Comparison of ENCODE assay signal across 32 cellular contexts in genomic region chr18:7899078-7899477, GRCh38.
"Had no signal": no experiment of that assay in that cellular context is flagged by ENCODE, and none has a peak within 500 bp of the region (broad histone marks: within the 10 kb centered on the region; RNA-seq: fewer than 3 reads in every experiment).

No MANE protein-coding gene starts in this region.

- H3K9me3 Mint-ChIP-seq: natural killer cell treated with Interleukin-12 subunit alpha and Interleukin-12 subunit beta and Interleukin-15 and Interleukin-18, amount 100 ng/mL, for 72 hours; nephron progenitor cell; neural crest cell; stimulated activated memory B cell treated with anti-CD40 and anti-IgM and Interleukin-4, amounts not matched to agents 10 μg/mL and 1 μg/mL and 100 μg/mL, for 72 hours; stimulated activated naive CD8-positive, alpha-beta T cell treated with anti-CD3 and anti-CD28 coated beads, Interleukin-15, amount 100 ng/mL, for 72 hours; type B pancreatic cell had no signal

- H3K36me3 ChIP-seq: ovary, spleen, suprapubic skin, tibial artery, transverse colon, upper lobe of right lung, uterus had no signal

- H3K27me3 ChIP-seq: ovary, spleen, suprapubic skin, testis, tibial artery, transverse colon, upper lobe of right lung, uterus had no signal

- H3K27ac Mint-ChIP-seq: naive B cell; naive thymus-derived CD8-positive, alpha-beta T cell; natural killer cell treated with Interleukin-12 subunit alpha and Interleukin-12 subunit beta and Interleukin-15 and Interleukin-18, amount 100 ng/mL, for 72 hours; stimulated activated memory B cell treated with anti-CD40 and anti-IgM and Interleukin-4, amounts not matched to agents 10 μg/mL and 1 μg/mL and 100 μg/mL, for 72 hours; stimulated activated naive CD8-positive, alpha-beta T cell treated with anti-CD3 and anti-CD28 coated beads, Interleukin-15, amount 100 ng/mL, for 72 hours; type B pancreatic cell had no signal

- H3K9me3 ChIP-seq: ovary, psoas muscle, spleen, suprapubic skin, testis, tibial artery, transverse colon, upper lobe of right lung, uterus had no signal

- H3K36me3 Mint-ChIP-seq: naive B cell; naive thymus-derived CD8-positive, alpha-beta T cell; natural killer cell treated with Interleukin-12 subunit alpha and Interleukin-12 subunit beta and Interleukin-15 and Interleukin-18, amount 100 ng/mL, for 72 hours; stimulated activated memory B cell treated with anti-CD40 and anti-IgM and Interleukin-4, amounts not matched to agents 10 μg/mL and 1 μg/mL and 100 μg/mL, for 72 hours; type B pancreatic cell had no signal

- ATAC-seq: naive thymus-derived CD8-positive, alpha-beta T cell; natural killer cell treated with Interleukin-12 subunit alpha and Interleukin-12 subunit beta and Interleukin-15 and Interleukin-18, amount 100 ng/mL, for 72 hours; psoas muscle; right cardiac atrium; sciatic nerve; stimulated activated memory B cell treated with anti-CD40 and anti-IgM and Interleukin-4, amounts not matched to agents 10 μg/mL and 1 μg/mL and 100 μg/mL, for 72 hours; stimulated activated naive CD8-positive, alpha-beta T cell treated with anti-CD3 and anti-CD28 coated beads, Interleukin-15, amount 100 ng/mL, for 72 hours; stimulated activated naive CD8-positive, alpha-beta T cell treated with anti-CD3 and anti-CD28 coated beads, Interleukin-15, Interleukin-2, amounts not matched to agents 100 U/mL and 50 U/mL, for 24 hours; upper lobe of right lung had no signal

- DNase-seq: naive B cell; naive thymus-derived CD8-positive, alpha-beta T cell; nephron progenitor cell; occipital lobe; ovary; posterior cingulate gyrus; psoas muscle; right cardiac atrium; spleen; stimulated activated CD4-positive, alpha-beta T cell treated with anti-CD3 and anti-CD28 coated beads, Interleukin-12 subunit alpha, Interleukin-12 subunit beta, amount 100 ng/mL, for 4 hours; stimulated activated CD4-positive, alpha-beta T cell treated with anti-CD3 and anti-CD28 coated beads, Interleukin-1b, Interleukin-23, amount 100 ng/mL, for 48 hours; stimulated activated CD4-positive, alpha-beta T cell treated with anti-CD3 and anti-CD28 coated beads, Interleukin-4, amount 100 ng/mL, for 1 hour; stimulated activated CD4-positive, alpha-beta T cell treated with anti-CD3 and anti-CD28 coated beads, Interleukin-4, amount 100 ng/mL, for 4 hours; stimulated activated CD8-positive, alpha-beta memory T cell treated with anti-CD3 and anti-CD28 coated beads, Interleukin-4, amount 100 ng/mL, for 48 hours; stimulated activated naive CD4-positive, alpha-beta T cell; stimulated activated naive CD8-positive, alpha-beta T cell treated with anti-CD3 and anti-CD28 coated beads, Interleukin-15, amount 100 ng/mL, for 72 hours; stimulated activated naive CD8-positive, alpha-beta T cell treated with anti-CD3 and anti-CD28 coated beads, Interleukin-15, Interleukin-2, amounts not matched to agents 100 U/mL and 50 U/mL, for 24 hours; substantia nigra; testis; tibial artery; transverse colon; upper lobe of right lung; uterus had no signal

- H3K4me3 Mint-ChIP-seq: naive B cell; naive thymus-derived CD8-positive, alpha-beta T cell; natural killer cell treated with Interleukin-12 subunit alpha and Interleukin-12 subunit beta and Interleukin-15 and Interleukin-18, amount 100 ng/mL, for 72 hours; nephron progenitor cell; neural crest cell; stimulated activated memory B cell treated with anti-CD40 and anti-IgM and Interleukin-4, amounts not matched to agents 10 μg/mL and 1 μg/mL and 100 μg/mL, for 72 hours; stimulated activated naive CD8-positive, alpha-beta T cell treated with anti-CD3 and anti-CD28 coated beads, Interleukin-15, amount 100 ng/mL, for 72 hours; type B pancreatic cell had no signal

- H3K4me1 Mint-ChIP-seq: naive B cell; naive thymus-derived CD8-positive, alpha-beta T cell; stimulated activated memory B cell treated with anti-CD40 and anti-IgM and Interleukin-4, amounts not matched to agents 10 μg/mL and 1 μg/mL and 100 μg/mL, for 72 hours; stimulated activated naive CD8-positive, alpha-beta T cell treated with anti-CD3 and anti-CD28 coated beads, Interleukin-15, amount 100 ng/mL, for 72 hours had no signal

- H3K4me3 ChIP-seq: ovary, psoas muscle, skin epidermis, spleen, suprapubic skin, testis, tibial artery, transverse colon, upper lobe of right lung, uterus had no signal

- H3K27me3 Mint-ChIP-seq: naive B cell; naive thymus-derived CD8-positive, alpha-beta T cell; natural killer cell treated with Interleukin-12 subunit alpha and Interleukin-12 subunit beta and Interleukin-15 and Interleukin-18, amount 100 ng/mL, for 72 hours; progenitor cell of endocrine pancreas; stimulated activated memory B cell treated with anti-CD40 and anti-IgM and Interleukin-4, amounts not matched to agents 10 μg/mL and 1 μg/mL and 100 μg/mL, for 72 hours; stimulated activated naive CD8-positive, alpha-beta T cell treated with anti-CD3 and anti-CD28 coated beads, Interleukin-15, amount 100 ng/mL, for 72 hours; type B pancreatic cell had no signal

- H3K4me1 ChIP-seq: spleen, suprapubic skin, testis, uterus had no signal

- H2AFZ ChIP-seq: parathyroid adenoma had no signal

- H3K27ac ChIP-seq: ovary, parathyroid adenoma, psoas muscle, skin epidermis, spleen, suprapubic skin, testis, tibial artery, transverse colon, upper lobe of right lung, uterus had no signal

- H3K9ac ChIP-seq: parathyroid adenoma had no signal

- H3K79me2 ChIP-seq: parathyroid adenoma had no signal
